In the genomic region with DNA sequence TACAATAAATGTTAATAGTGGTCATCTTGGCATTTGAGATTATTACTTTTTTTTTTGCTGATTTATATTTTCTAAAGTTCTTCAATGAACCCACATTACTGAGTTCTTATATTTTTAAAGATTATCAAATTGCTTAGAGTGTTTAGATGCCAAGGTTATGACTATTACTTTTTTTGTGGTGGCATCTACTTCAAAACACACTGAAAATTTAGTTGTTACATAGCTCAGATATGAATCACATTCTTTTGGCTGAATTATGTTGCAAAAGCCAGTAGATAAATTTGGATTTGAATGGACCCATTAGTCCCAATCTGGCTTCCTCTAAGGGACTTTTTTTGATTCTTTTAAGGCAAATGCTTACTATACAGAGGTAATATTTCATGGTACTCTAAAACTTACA, we compare ENCODE assay signal across 16 cellular contexts. TPM values are rescaled to one million over a fixed set of nuclear protein-coding genes. Genes with fewer than 3 reads are reported as not detected.
DNase-seq lines count a peak whose midpoint lies in the region; ATAC-seq, FAIRE-seq and TF ChIP-seq lines count a peak whose summit lies in the region.
"Had no signal": no experiment of that assay in that cellular context is flagged by ENCODE, and none has a peak within 500 bp of the region (broad histone marks: within the 10 kb centered on the region; RNA-seq: fewer than 3 reads in every experiment).

No MANE protein-coding gene starts in this region.

- H4K20me1 ChIP-seq in endothelial cell of umbilical vein (replicated peaks; ENCODE audit: control insufficient read depth, extremely low read depth, insufficient read depth, low read length), result no peaks in the 10 kb centered on the region
- H4K20me1 ChIP-seq in osteoblast (ENCODE audit: insufficient read depth, low read length), result no peaks in the 10 kb centered on the region

- FAIRE-seq in endothelial cell of umbilical vein (lab: Jason Lieb, UNC) (no peak), D721Med (lab: Jason Lieb, UNC) (no peak)

- POLR2A ChIA-PET in endothelial cell of umbilical vein (lab: Charles Lee), result interaction anchor here (0.7 kb wide), 1 partner anchor 70 kb away, joined by 3 read pairs; no protein-coding TSS in a partner anchor

- peak overlapping the region; percentile 81 for H3K27ac ChIP-seq in endothelial cell of umbilical vein (ENCODE audit: insufficient read depth, low read depth, low read length)
- H3K27ac ChIP-seq in osteoblast (ENCODE audit: low read depth, low read length), result peak overlapping the region; percentile 77
- H3K27ac ChIP-seq: neutrophil had no signal

- H3K79me2 ChIP-seq in endothelial cell of umbilical vein (ENCODE audit: control insufficient read depth, insufficient read depth, low read length), result peaks cover 38% of the 10 kb centered on the region
- H3K79me2 ChIP-seq in osteoblast (ENCODE audit: insufficient read depth, low read length), result peaks cover 82% of the 10 kb centered on the region

- TF ChIP-seq POLR2A in endothelial cell of umbilical vein (IDR thresholded peaks at IDR 0.05; ENCODE audit: low read depth, low read length), result no peak

- H3K4me2 ChIP-seq in endothelial cell of umbilical vein (ENCODE audit: insufficient read depth, low read length) (peak overlapping the region; percentile 67), osteoblast (ENCODE audit: insufficient read depth, low read length) (peak overlapping the region; percentile 15)

- TF ChIP-seq CTCF in endothelial cell of umbilical vein (IDR thresholded peaks at IDR 0.05; ENCODE audit: extremely low read depth in 1 of 2, insufficient read depth in 1 of 2, low read depth in 1 of 2, low read length in 2 of 2), result no peak
- TF ChIP-seq CTCF in osteoblast (IDR thresholded peaks at IDR 0.05; ENCODE audit: extremely low read depth, low read depth, low read length), result no peak
- no peak for TF ChIP-seq CTCF in D721Med (IDR thresholded peaks at IDR 0.05; ENCODE audit: insufficient read depth, missing control alignments)

- DNase-seq in EH (ENCODE audit: low read depth) (peak; percentile 90), RPMI7951 (ENCODE audit: low read depth) (peak; percentile 73), endothelial cell of umbilical vein (ENCODE audit: low read depth, low spot score) (peak; percentile 59), osteoblast (ENCODE audit: insufficient read length, low spot score, missing footprints) (peak; percentile 74), cerebellum (ENCODE audit: low spot score) (no peak), NCI-H1930 (lab: John Stamatoyannopoulos, UW) (no peak), D721Med (ENCODE audit: insufficient read length, low spot score) (no peak)
- DNase-seq: activated CD4-positive, alpha-beta T cell treated with anti-CD3 and anti-CD28 coated beads for 48 hours; CD8-positive, alpha-beta memory T cell; left colon; NCI-H1417 treated with DMSO at 0.1 percent for 48 hours; stimulated activated CD4-positive, alpha-beta T cell treated with anti-CD3 and anti-CD28 coated beads, Interleukin-1b, Interleukin-23, amount 100 ng/mL, for 48 hours had no signal

- no peak overlapping the region for H3K4me3 ChIP-seq in endothelial cell of umbilical vein (replicated peaks in 1 of 3; ENCODE audit: insufficient read depth in 1 of 3, low read depth in 1 of 3, low read length in 3 of 3)
- no peak overlapping the region for H3K4me3 ChIP-seq in osteoblast (ENCODE audit: insufficient read depth, low read length)

- no peak for ATAC-seq in HG03457 (IDR thresholded peaks at IDR 0.05; ENCODE audit: unreplicated experiment)
- ATAC-seq: activated T-helper 17 cell treated with anti-CD3 and anti-CD28 coated beads, Interleukin-2, amount 50 U/mL, for 72 hours; left colon; stimulated activated memory B cell treated with anti-CD40 and anti-IgM and Interleukin-4, amounts not matched to agents 10 μg/mL and 1 μg/mL and 100 μg/mL, for 72 hours had no signal

- H3K36me3 ChIP-seq in endothelial cell of umbilical vein (ENCODE audit: control insufficient read depth in 2 of 2, extremely low read depth in 1 of 2, insufficient read depth in 2 of 2, low read length in 2 of 2) (peaks cover 2 to 7% of the 10 kb centered on the region in 2 experiments), osteoblast (ENCODE audit: insufficient read depth, low read length) (peaks cover 7% of the 10 kb centered on the region)

- H3K4me1 ChIP-seq in endothelial cell of umbilical vein (ENCODE audit: control insufficient read depth, extremely low read depth, insufficient read depth, low read length) (peaks cover 26% of the 10 kb centered on the region), osteoblast (ENCODE audit: insufficient read depth, low read length) (peaks cover 45% of the 10 kb centered on the region)

- no peaks in the 10 kb centered on the region for H3K27me3 ChIP-seq in endothelial cell of umbilical vein (ENCODE audit: control insufficient read depth in 2 of 2, insufficient read depth in 2 of 2, low read length in 2 of 2)
- no peaks in the 10 kb centered on the region for H3K27me3 ChIP-seq in osteoblast (ENCODE audit: insufficient read depth, low read length)
- H3K27me3 ChIP-seq: neutrophil had no signal

- intact Hi-C loops in endothelial cell of umbilical vein (cut with micrococcal nuclease), result loop anchor here (1.0 kb wide), 1 partner anchor 21 kb away; no protein-coding TSS in a partner anchor

- H2AFZ ChIP-seq in endothelial cell of umbilical vein (ENCODE audit: low read depth, low read length), result no peak overlapping the region
- H2AFZ ChIP-seq in osteoblast (ENCODE audit: low read length), result no peak overlapping the region

- H3K9me1 ChIP-seq in endothelial cell of umbilical vein (replicated peaks; ENCODE audit: control insufficient read depth, extremely low read depth, insufficient read depth, low read length), result no peaks in the 10 kb centered on the region

- H3K9ac ChIP-seq in endothelial cell of umbilical vein (replicated peaks; ENCODE audit: extremely low read depth, insufficient read depth, low read length), result peak overlapping the region; percentile 57

- dilution Hi-C loops in endothelial cell of umbilical vein (cut with MboI; ENCODE audit: extremely low pct_ligation_motif_present, low sequenced_read_pairs), result no loop called here

- CTCF ChIA-PET in endothelial cell of umbilical vein (lab: Charles Lee), result interaction anchor here (1.0 to 1.1 kb wide), 2 partner anchors 20 to 188 kb away, joined by 4 to 10 read pairs; no protein-coding TSS in a partner anchor

- no peaks in the 10 kb centered on the region for H3K9me3 ChIP-seq in endothelial cell of umbilical vein (replicated peaks; ENCODE audit: control insufficient read depth, insufficient read depth, low read length)
- no peaks in the 10 kb centered on the region for H3K9me3 ChIP-seq in osteoblast (ENCODE audit: low read depth, low read length)
- H3K9me3 ChIP-seq: neutrophil had no signal

- BruUV-seq in endothelial cell of umbilical vein (replicated peaks; lab: Mats Ljungman, UMichigan), result no TSS peak

TF ChIP-seq in endothelial cell of umbilical vein, 7 proteins besides CTCF, POLR2A, EP300 and RAD21:
- TF ChIP-seq EZH2 (IDR thresholded peaks at IDR 0.05; ENCODE audit: borderline replicate concordance, low read depth, low read length, severe bottlenecking) (no peak), FOS (IDR thresholded peaks at IDR 0.05; ENCODE audit: borderline replicate concordance, insufficient read depth, low read length) (peak; percentile 73), POLR2AphosphoS5 (IDR thresholded peaks at IDR 0.05; ENCODE audit: insufficient read depth, low read depth, low read length) (no peak), JUN (IDR thresholded peaks at IDR 0.05; ENCODE audit: borderline replicate concordance, insufficient read depth, insufficient read length, low read depth) (peak; percentile 65), GATA2 (IDR thresholded peaks at IDR 0.05; ENCODE audit: insufficient read depth, insufficient read length, low read depth, low read length) (no peak), MYC (IDR thresholded peaks at IDR 0.05; ENCODE audit: low read depth, low read length) (no peak)
- TF ChIP-seq, protein P1, sequence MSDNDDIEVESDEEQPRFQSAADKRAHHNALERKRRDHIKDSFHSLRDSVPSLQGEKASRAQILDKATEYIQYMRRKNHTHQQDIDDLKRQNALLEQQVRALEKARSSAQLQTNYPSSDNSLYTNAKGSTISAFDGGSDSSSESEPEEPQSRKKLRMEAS (IDR thresholded peaks at IDR 0.05; ENCODE audit: insufficient read depth, insufficient read length), result no peak

RNA-seq across cellular contexts. Expression of a gene that starts 8.9 kb away (rescaled TPM):
- total RNA-seq in RPMI7951 (2014; rRNA removed; shearing (Covaris generic)), result 54.3 and 70.0 TPM in 2 replicates
- total RNA-seq in endothelial cell of umbilical vein (224 and 228 TPM in 2 replicates), osteoblast (235 and 242 TPM in 2 replicates), cerebellum (53.7 TPM)
- 29.4 and 37.4 TPM in 2 replicates for polyA plus RNA-seq in endothelial cell of umbilical vein
- 52.7 and 54.7 TPM in 2 replicates for polyA plus RNA-seq in endothelial cell of umbilical vein (2011; cell fraction: cytosol; rRNA removed)
- 174 and 189 TPM in 2 replicates for polyA plus RNA-seq in endothelial cell of umbilical vein (2011; cell fraction: nucleus; rRNA removed)
- 99.2 and 122 TPM in 2 replicates for polyA plus RNA-seq in endothelial cell of umbilical vein (2012)
- polyA minus RNA-seq in endothelial cell of umbilical vein, result 230 and 248 TPM in 2 replicates
- 11.5 TPM for polyA minus RNA-seq in endothelial cell of umbilical vein (2011; cell fraction: cytosol; rRNA and poly(A)+ RNA removed)
- polyA minus RNA-seq in endothelial cell of umbilical vein (2011; cell fraction: nucleus; rRNA and poly(A)+ RNA removed), result 578 and 660 TPM in 2 replicates

Comparison
In these comparisons a context has a peak if more than half of its experiments do, and no peak if none do; other contexts are left out.
1. DNase-seq: peak in EH (single experiment), RPMI7951 (single experiment), endothelial cell of umbilical vein (single experiment) and osteoblast (single experiment); none in cerebellum (single experiment), NCI-H1930 (0 of 2) and D721Med (single experiment).